In the genomic region with DNA sequence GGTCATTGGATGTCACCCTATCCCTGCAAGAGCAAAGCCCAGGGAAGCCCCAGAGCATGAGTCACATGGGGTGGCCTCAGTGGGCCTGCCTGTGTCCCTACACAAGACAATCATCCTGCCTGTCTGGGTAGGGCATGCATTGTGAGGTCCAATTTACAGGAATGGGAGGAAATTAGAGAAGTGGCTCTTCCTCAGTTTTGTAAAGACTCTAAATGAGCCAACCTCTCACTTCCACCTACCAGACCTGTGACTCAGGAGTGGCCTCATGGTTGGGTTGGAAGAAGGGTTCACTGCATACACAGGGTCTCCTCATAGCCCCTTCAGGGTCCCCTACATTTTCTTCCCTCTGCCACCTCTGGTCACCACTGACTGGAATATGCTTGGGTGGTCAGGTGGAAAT, we compare ENCODE assay signal across 24 cellular contexts.
"Had no signal": no experiment of that assay in that cellular context is flagged by ENCODE, and none has a peak within 500 bp of the region (broad histone marks: within the 10 kb centered on the region; RNA-seq: fewer than 3 reads in every experiment).

No MANE protein-coding gene starts in this region.

- H3K9me3 Mint-ChIP-seq: activated CD8-positive, alpha-beta T cell treated with anti-CD3 and anti-CD28 coated beads for 36 hours; activated naive CD4-positive, alpha-beta T cell treated with anti-CD3 and anti-CD28 coated beads, Interleukin-2, amount 50 U/mL, for 24 hours; activated T-helper 1 cell treated with anti-CD3 and anti-CD28 coated beads, Interleukin-12 subunit alpha, Interleukin-12 subunit beta, Interleukin-2, Interleukin-4 antibody, amounts not matched to agents 30 ng/mL and 10 ng/mL and 1 ng/mL, durations not matched to agents 14 hours and 24 hours and 36 hours; central memory CD8-positive, alpha-beta T cell; T-cell had no signal

- H3K4me3 Mint-ChIP-seq: activated CD4-positive, alpha-beta T cell treated with anti-CD3 and anti-CD28 coated beads for 36 hours; activated CD8-positive, alpha-beta T cell treated with anti-CD3 and anti-CD28 coated beads for 36 hours; activated naive CD4-positive, alpha-beta T cell treated with anti-CD3 and anti-CD28 coated beads, Interleukin-2, amount 50 U/mL, for 24 hours; activated T-helper 1 cell treated with anti-CD3 and anti-CD28 coated beads, Interleukin-12 subunit alpha, Interleukin-12 subunit beta, Interleukin-2, Interleukin-4 antibody, amounts not matched to agents 30 ng/mL and 10 ng/mL and 1 ng/mL, durations not matched to agents 14 hours and 24 hours and 36 hours; central memory CD8-positive, alpha-beta T cell; T-cell had no signal

- H3K27me3 Mint-ChIP-seq: activated CD4-positive, alpha-beta T cell treated with anti-CD3 and anti-CD28 coated beads for 36 hours; central memory CD8-positive, alpha-beta T cell had no signal

- DNase-seq: activated CD4-positive, alpha-beta T cell treated with anti-CD3 and anti-CD28 coated beads for 36 hours; activated CD8-positive, alpha-beta memory T cell treated with anti-CD3 and anti-CD28 coated beads, Interleukin-2, amount 50 U/mL, for 4 hours; activated CD8-positive, alpha-beta T cell treated with anti-CD3 and anti-CD28 coated beads for 36 hours; activated effector memory CD4-positive, alpha-beta T cell treated with Interleukin-2 at 50 U/mL for 16 hours; activated naive CD4-positive, alpha-beta T cell; activated T-cell treated with anti-CD3 and anti-CD28 coated beads, Interleukin-2, amount 50 U/mL, for 1 hour; aorta; NCI-H1092 treated with DMSO at 0.1 percent for 48 hours; NCI-H1417 treated with DMSO at 0.1 percent for 48 hours; NCI-H1694; NCI-H2029; NCI-H510A treated with DMSO at 0.1 percent for 48 hours; NCI-H69; OCI-M1; RPMI8226; T-cell; T-helper 2 cell; T1000 had no signal

- H3K36me3 Mint-ChIP-seq: activated naive CD4-positive, alpha-beta T cell treated with anti-CD3 and anti-CD28 coated beads, Interleukin-2, amount 50 U/mL, for 24 hours; T-cell had no signal

- H3K4me3 ChIP-seq: SK-N-MC had no signal

- H3K27ac ChIP-seq: KMS-11, SK-N-MC, VCaP had no signal

- H3K4me1 Mint-ChIP-seq: central memory CD8-positive, alpha-beta T cell had no signal

- H3K27ac Mint-ChIP-seq: activated CD4-positive, alpha-beta T cell treated with anti-CD3 and anti-CD28 coated beads for 36 hours; activated CD8-positive, alpha-beta T cell treated with anti-CD3 and anti-CD28 coated beads for 36 hours; activated naive CD4-positive, alpha-beta T cell treated with anti-CD3 and anti-CD28 coated beads, Interleukin-2, amount 50 U/mL, for 24 hours; activated T-helper 1 cell treated with anti-CD3 and anti-CD28 coated beads, Interleukin-12 subunit alpha, Interleukin-12 subunit beta, Interleukin-2, Interleukin-4 antibody, amounts not matched to agents 30 ng/mL and 10 ng/mL and 1 ng/mL, durations not matched to agents 14 hours and 24 hours and 36 hours; T-cell had no signal
